ENCODE assay signal across 8 cellular contexts in genomic region chr18:48841381-48842258, GRCh38.
DNase-seq lines count a peak whose midpoint lies in the region; ATAC-seq lines count a peak whose summit lies in the region.

No MANE protein-coding gene starts in this region.

- no peak for ATAC-seq in GM19455 (IDR thresholded peaks at IDR 0.05; ENCODE audit: unreplicated experiment)
- no peak for ATAC-seq in stimulated activated naive B cell treated with anti-CD40 and anti-IgM and Interleukin-4, amounts not matched to agents 10 μg/mL and 1 μg/mL and 100 μg/mL, for 72 hours (replicated peaks)

- peak overlapping the region; percentile 68 for H3K27ac Mint-ChIP-seq in activated naive CD8-positive, alpha-beta T cell treated with anti-CD3 and anti-CD28 coated beads for 36 hours
- peak overlapping the region; percentile 94 to 99 (median 97) for H3K27ac Mint-ChIP-seq in immature natural killer cell
- H3K27ac Mint-ChIP-seq in stimulated activated naive B cell treated with anti-CD40 and anti-IgM and Interleukin-4, amounts not matched to agents 10 μg/mL and 1 μg/mL and 100 μg/mL, for 72 hours = no peak overlapping the region

- peak; percentile 28 for DNase-seq in SIG-M5 treated with dmso at 0.1 percent for 504 hours (lab: John Stamatoyannopoulos, UW; ENCODE audit: unreplicated experiment)
- no peak for DNase-seq in SIG-M5 (lab: John Stamatoyannopoulos, UW)
- no peak for DNase-seq in activated naive CD8-positive, alpha-beta T cell treated with anti-CD3 and anti-CD28 coated beads for 36 hours
- no peak for DNase-seq in immature natural killer cell
- DNase-seq in stromal cell of bone marrow (ENCODE audit: low read depth) = peak; percentile 38
- no peak for DNase-seq in stimulated activated naive B cell treated with anti-CD40 and anti-IgM and Interleukin-4, amounts not matched to agents 10 μg/mL and 1 μg/mL and 100 μg/mL, for 72 hours
- no peak for DNase-seq in activated T-cell treated with anti-CD3 and anti-CD28 coated beads, Interleukin-2, amount 50 U/mL, for 1 hour

- H3K36me3 Mint-ChIP-seq in activated naive CD8-positive, alpha-beta T cell treated with anti-CD3 and anti-CD28 coated beads for 36 hours = no peaks in the 10 kb centered on the region
- peaks cover 0 to 13% (median 0%) of the 10 kb centered on the region in 3 donors for H3K36me3 Mint-ChIP-seq in immature natural killer cell
- peaks cover 0 to 6% of the 10 kb centered on the region in 2 donors for H3K36me3 Mint-ChIP-seq in stimulated activated naive B cell treated with anti-CD40 and anti-IgM and Interleukin-4, amounts not matched to agents 10 μg/mL and 1 μg/mL and 100 μg/mL, for 72 hours

- no peak overlapping the region for H3K4me3 Mint-ChIP-seq in activated naive CD8-positive, alpha-beta T cell treated with anti-CD3 and anti-CD28 coated beads for 36 hours
- peak overlapping the region; percentile 57 to 76 (median 72) for H3K4me3 Mint-ChIP-seq in immature natural killer cell
- H3K4me3 Mint-ChIP-seq in stimulated activated naive B cell treated with anti-CD40 and anti-IgM and Interleukin-4, amounts not matched to agents 10 μg/mL and 1 μg/mL and 100 μg/mL, for 72 hours = no peak overlapping the region

- peaks cover 51% of the 10 kb centered on the region for H3K4me1 Mint-ChIP-seq in activated naive CD8-positive, alpha-beta T cell treated with anti-CD3 and anti-CD28 coated beads for 36 hours
- peaks cover 94 to 97% of the 10 kb centered on the region in 2 donors for H3K4me1 Mint-ChIP-seq in immature natural killer cell
- peaks cover 40 to 45% of the 10 kb centered on the region in 2 donors for H3K4me1 Mint-ChIP-seq in stimulated activated naive B cell treated with anti-CD40 and anti-IgM and Interleukin-4, amounts not matched to agents 10 μg/mL and 1 μg/mL and 100 μg/mL, for 72 hours

- H3K9me3 Mint-ChIP-seq in activated naive CD8-positive, alpha-beta T cell treated with anti-CD3 and anti-CD28 coated beads for 36 hours = peaks cover 2% of the 10 kb centered on the region
- H3K9me3 Mint-ChIP-seq in immature natural killer cell = no peaks in the 10 kb centered on the region
- H3K9me3 Mint-ChIP-seq in stimulated activated naive B cell treated with anti-CD40 and anti-IgM and Interleukin-4, amounts not matched to agents 10 μg/mL and 1 μg/mL and 100 μg/mL, for 72 hours = peaks cover 2 to 4% of the 10 kb centered on the region in 2 donors

- no peaks in the 10 kb centered on the region for H3K27me3 Mint-ChIP-seq in activated naive CD8-positive, alpha-beta T cell treated with anti-CD3 and anti-CD28 coated beads for 36 hours
- H3K27me3 Mint-ChIP-seq in immature natural killer cell (ENCODE audit: low read depth in 3 of 3) = peaks cover 2 to 7% (median 7%) of the 10 kb centered on the region in 3 donors
- no peaks in the 10 kb centered on the region for H3K27me3 Mint-ChIP-seq in stimulated activated naive B cell treated with anti-CD40 and anti-IgM and Interleukin-4, amounts not matched to agents 10 μg/mL and 1 μg/mL and 100 μg/mL, for 72 hours

Comparison
In these comparisons a context has a peak if more than half of its experiments do, and no peak if none do; other contexts are left out.
1. DNase-seq: peak in SIG-M5 treated with dmso at 0.1 percent for 504 hours (single experiment) and stromal cell of bone marrow (single experiment); none in SIG-M5 (single experiment), activated naive CD8-positive, alpha-beta T cell treated with anti-CD3 and anti-CD28 coated beads for 36 hours (single experiment), immature natural killer cell (0 of 3), stimulated activated naive B cell treated with anti-CD40 and anti-IgM and Interleukin-4, amounts not matched to agents 10 μg/mL and 1 μg/mL and 100 μg/mL, for 72 hours (single experiment) and activated T-cell treated with anti-CD3 and anti-CD28 coated beads, Interleukin-2, amount 50 U/mL, for 1 hour (single experiment).
2. H3K4me3 Mint-ChIP-seq: peak in immature natural killer cell (5 of 5); none in activated naive CD8-positive, alpha-beta T cell treated with anti-CD3 and anti-CD28 coated beads for 36 hours (single experiment) and stimulated activated naive B cell treated with anti-CD40 and anti-IgM and Interleukin-4, amounts not matched to agents 10 μg/mL and 1 μg/mL and 100 μg/mL, for 72 hours (0 of 2).